ENCODE assay signal across 25 cellular contexts in genomic region chr11:110308071-110308470, GRCh38.
"Had no signal": no experiment of that assay in that cellular context is flagged by ENCODE, and none has a peak within 500 bp of the region (broad histone marks: within the 10 kb centered on the region; RNA-seq: fewer than 3 reads in every experiment).

No MANE protein-coding gene starts in this region.

- ATAC-seq: foreskin keratinocyte; stimulated activated naive B cell treated with anti-CD40 and anti-IgM and Interleukin-4, amounts not matched to agents 10 μg/mL and 1 μg/mL and 100 μg/mL, for 72 hours; T-helper 17 cell; upper lobe of right lung had no signal

- H3K36me3 ChIP-seq: adrenal gland, breast epithelium, esophagus muscularis mucosa, left ventricle myocardium inferior, right atrium auricular region, stomach, thyroid gland, upper lobe of right lung had no signal

- FAIRE-seq: islet of Langerhans had no signal

- H3K9ac ChIP-seq: parathyroid adenoma had no signal

- H3K27me3 ChIP-seq: adrenal gland, breast epithelium, esophagus muscularis mucosa, foreskin keratinocyte, right atrium auricular region, stomach, thyroid gland, upper lobe of right lung had no signal

- H3K9me3 ChIP-seq: adrenal gland, breast epithelium, esophagus muscularis mucosa, left ventricle myocardium inferior, right atrium auricular region, stomach, thyroid gland, upper lobe of right lung had no signal

- H3K4me2 ChIP-seq: smooth muscle cell had no signal

- H3K27ac ChIP-seq: breast epithelium, esophagus muscularis mucosa, foreskin keratinocyte, left ventricle myocardium inferior, parathyroid adenoma, right atrium auricular region, stomach, thyroid gland, upper lobe of right lung had no signal

- DNase-seq: activated CD4-positive, alpha-beta T cell treated with anti-CD3 and anti-CD28 coated beads, Interleukin-2, amount 50 U/mL, for 4 hours; activated effector memory CD4-positive, alpha-beta T cell treated with anti-CD3 and anti-CD28 coated beads, Interleukin-2, amount 50 U/mL, for 16 hours; activated naive CD4-positive, alpha-beta T cell treated with anti-CD3 and anti-CD28 coated beads for 36 hours; activated naive CD8-positive, alpha-beta T cell treated with anti-CD3 and anti-CD28 coated beads for 36 hours; adrenal gland; aorta; foreskin keratinocyte; left ventricle myocardium inferior; naive B cell; nephron progenitor cell; nucleus accumbens; stimulated activated CD4-positive, alpha-beta T cell treated with anti-CD3 and anti-CD28 coated beads, Interleukin-1b, Interleukin-23, amount 100 ng/mL, for 48 hours; stimulated activated naive B cell treated with anti-CD40 and anti-IgM and Interleukin-4, amounts not matched to agents 10 μg/mL and 1 μg/mL and 100 μg/mL, for 72 hours; stomach; T-helper 17 cell; T1000; thyroid gland; upper lobe of right lung had no signal

- H3K4me1 ChIP-seq: breast epithelium, parathyroid adenoma had no signal

- H2AFZ ChIP-seq: parathyroid adenoma had no signal

- H3K4me3 ChIP-seq: adrenal gland, breast epithelium, esophagus muscularis mucosa, left ventricle myocardium inferior, lung, right atrium auricular region, smooth muscle cell, stomach, thyroid gland, upper lobe of right lung had no signal

- H3K79me2 ChIP-seq: parathyroid adenoma had no signal
